14 cellular contexts compared by ENCODE assay signal in the genomic region with DNA sequence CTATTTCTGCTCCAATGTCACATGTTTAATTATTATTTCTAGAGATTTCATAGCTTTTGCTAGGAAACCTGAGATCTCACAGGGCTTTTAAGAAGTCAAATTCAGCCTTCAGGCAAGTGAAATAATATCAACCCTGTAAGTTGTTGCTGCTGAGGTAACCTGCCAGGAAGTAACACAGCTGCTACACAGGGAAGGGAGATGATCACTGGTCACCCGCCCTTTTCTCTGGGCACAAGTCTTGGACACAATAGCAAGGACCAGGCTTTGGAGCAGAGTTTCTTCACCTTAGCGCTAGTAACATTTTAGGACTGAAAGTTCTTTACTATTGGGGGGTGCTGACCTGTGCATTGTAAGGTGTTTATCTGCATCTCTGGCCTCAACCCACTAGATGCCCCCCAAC. TPM values are rescaled to one million over a fixed set of nuclear protein-coding genes. Genes with fewer than 3 reads are reported as not detected.
A peak's percentile ranks its signal among the peaks of the same experiment; 100 is the strongest.
DNase-seq lines count a peak whose midpoint lies in the region; ATAC-seq and TF ChIP-seq lines count a peak whose summit lies in the region.
"Had no signal": no experiment of that assay in that cellular context is flagged by ENCODE, and none has a peak within 500 bp of the region (broad histone marks: within the 10 kb centered on the region; RNA-seq: fewer than 3 reads in every experiment).

No MANE protein-coding gene starts in this region.

- DNase-seq in activated T-cell treated with anti-CD3 and anti-CD28 coated beads, Interleukin-2, amount 50 U/mL, for 72 hours: no peak
- DNase-seq in activated T-cell treated with anti-CD3 and anti-CD28 coated beads, Interleukin-2, amount 50 U/mL, for 1 hour: no peak
- no peak for DNase-seq in central memory CD8-positive, alpha-beta T cell (ENCODE audit: low spot score in 2 of 2)
- no peak for DNase-seq in stimulated activated naive CD8-positive, alpha-beta T cell treated with anti-CD3 and anti-CD28 coated beads, Interleukin-15, amount 100 ng/mL, for 72 hours
- no peak for DNase-seq in upper lobe of left lung
- DNase-seq in NCI-H1436 (lab: John Stamatoyannopoulos, UW): no peak
- DNase-seq: activated CD8-positive, alpha-beta memory T cell treated with anti-CD3 and anti-CD28 coated beads, Interleukin-2, amount 50 U/mL, for 4 hours; NCI-H2081; NCI-H774; nucleus accumbens; SHP77 had no signal

- TF ChIP-seq CTCF in OCI-LY3 (IDR thresholded peaks at IDR 0.05; ENCODE audit: low read depth, low read length): no peak
- no peak for TF ChIP-seq CTCF in upper lobe of left lung (IDR thresholded peaks at IDR 0.05)

- peak overlapping the region; percentile 94 for H3K4me3 ChIP-seq in OCI-LY3 (ENCODE audit: low read length)
- no peak overlapping the region for H3K4me3 ChIP-seq in upper lobe of left lung
- H3K4me3 ChIP-seq: lung had no signal

- ATAC-seq in activated T-cell treated with anti-CD3 and anti-CD28 coated beads, Interleukin-2, amount 50 U/mL, for 72 hours (replicated peaks in 1 of 2): no peak
- ATAC-seq in central memory CD8-positive, alpha-beta T cell (replicated peaks; ENCODE audit: extremely low read depth, poor library complexity, severe bottlenecking): no peak
- ATAC-seq in stimulated activated naive CD8-positive, alpha-beta T cell treated with anti-CD3 and anti-CD28 coated beads, Interleukin-15, amount 100 ng/mL, for 72 hours: no peak
- ATAC-seq in upper lobe of left lung (ENCODE audit: low FRiP score in 2 of 2): no peak
- ATAC-seq in HG02763 (IDR thresholded peaks at IDR 0.05; ENCODE audit: unreplicated experiment): no peak

- no peak for TF ChIP-seq POLR2A in upper lobe of left lung (IDR thresholded peaks at IDR 0.05)

- H3K9me3 ChIP-seq in OCI-LY3 (ENCODE audit: insufficient read depth, low read length) (no peaks in the 10 kb centered on the region), upper lobe of left lung (no peaks in the 10 kb centered on the region)

- no peak for TF ChIP-seq EP300 in upper lobe of left lung (IDR thresholded peaks at IDR 0.05)

- H3K36me3 ChIP-seq in OCI-LY3 (replicated peaks; ENCODE audit: low read depth, low read length) (peaks cover 41% of the 10 kb centered on the region), upper lobe of left lung (no peaks in the 10 kb centered on the region)

- H3K4me3 Mint-ChIP-seq in activated T-cell treated with anti-CD3 and anti-CD28 coated beads, Interleukin-2, amount 50 U/mL, for 72 hours: peak overlapping the region; percentile 86 to 99
- peak overlapping the region; percentile 96 for H3K4me3 Mint-ChIP-seq in central memory CD8-positive, alpha-beta T cell
- peak overlapping the region; percentile 73 to 100 for H3K4me3 Mint-ChIP-seq in stimulated activated naive CD8-positive, alpha-beta T cell treated with anti-CD3 and anti-CD28 coated beads, Interleukin-15, amount 100 ng/mL, for 72 hours

- peak overlapping the region; percentile 92 for H3K27ac Mint-ChIP-seq in activated T-cell treated with anti-CD3 and anti-CD28 coated beads, Interleukin-2, amount 50 U/mL, for 72 hours
- H3K27ac Mint-ChIP-seq in central memory CD8-positive, alpha-beta T cell (ENCODE audit: low read depth): peak overlapping the region; percentile 98
- H3K27ac Mint-ChIP-seq in stimulated activated naive CD8-positive, alpha-beta T cell treated with anti-CD3 and anti-CD28 coated beads, Interleukin-15, amount 100 ng/mL, for 72 hours: peak overlapping the region in 1 of 2 donors; percentile 76

- H3K4me1 Mint-ChIP-seq in activated T-cell treated with anti-CD3 and anti-CD28 coated beads, Interleukin-2, amount 50 U/mL, for 72 hours (ENCODE audit: low read depth): peaks cover 72% of the 10 kb centered on the region
- peaks cover 89% of the 10 kb centered on the region for H3K4me1 Mint-ChIP-seq in central memory CD8-positive, alpha-beta T cell
- peaks cover 70% of the 10 kb centered on the region for H3K4me1 Mint-ChIP-seq in stimulated activated naive CD8-positive, alpha-beta T cell treated with anti-CD3 and anti-CD28 coated beads, Interleukin-15, amount 100 ng/mL, for 72 hours

- peaks cover 12 to 36% of the 10 kb centered on the region in 2 donors for H3K36me3 Mint-ChIP-seq in activated T-cell treated with anti-CD3 and anti-CD28 coated beads, Interleukin-2, amount 50 U/mL, for 72 hours (ENCODE audit: insufficient read depth in 2 of 2)
- H3K36me3 Mint-ChIP-seq in central memory CD8-positive, alpha-beta T cell (ENCODE audit: insufficient read depth): peaks cover 20% of the 10 kb centered on the region

- H3K4me1 ChIP-seq in OCI-LY3 (ENCODE audit: low read length): peaks cover 47% of the 10 kb centered on the region
- H3K4me1 ChIP-seq in upper lobe of left lung: peaks cover 12 to 42% (median 30%) of the 10 kb centered on the region in 4 donors

- H3K27me3 ChIP-seq in OCI-LY3 (ENCODE audit: low read depth, low read length) (no peaks in the 10 kb centered on the region), upper lobe of left lung (no peaks in the 10 kb centered on the region)

- no peak overlapping the region for H2AFZ ChIP-seq in OCI-LY3 (ENCODE audit: low read depth, low read length)

- H3K4me2 ChIP-seq in OCI-LY3 (ENCODE audit: low read length): peak overlapping the region; percentile 82

- H3K9me3 Mint-ChIP-seq in activated T-cell treated with anti-CD3 and anti-CD28 coated beads, Interleukin-2, amount 50 U/mL, for 72 hours: no peaks in the 10 kb centered on the region
- H3K9me3 Mint-ChIP-seq in central memory CD8-positive, alpha-beta T cell: no peaks in the 10 kb centered on the region
- no peaks in the 10 kb centered on the region for H3K9me3 Mint-ChIP-seq in stimulated activated naive CD8-positive, alpha-beta T cell treated with anti-CD3 and anti-CD28 coated beads, Interleukin-15, amount 100 ng/mL, for 72 hours

- H4K20me1 ChIP-seq in OCI-LY3 (ENCODE audit: insufficient read depth, low read length): peaks cover 65% of the 10 kb centered on the region

- peaks cover 90% of the 10 kb centered on the region for H3K79me2 ChIP-seq in OCI-LY3 (ENCODE audit: low read length)

- no peak overlapping the region for H3K27ac ChIP-seq in OCI-LY3 (ENCODE audit: low read length)
- no peak overlapping the region for H3K27ac ChIP-seq in upper lobe of left lung

- WGBS in upper lobe of left lung, 2 donors: 68 to 77% methylated on average over 2 of the region's 2 CpGs

- 0 out of 2 replicates have a peak overlapping the region, but pooled peaks have one; percentile 78 for H3K9ac ChIP-seq in OCI-LY3 (ENCODE audit: low read length)

- H3K27me3 Mint-ChIP-seq in activated T-cell treated with anti-CD3 and anti-CD28 coated beads, Interleukin-2, amount 50 U/mL, for 72 hours (ENCODE audit: low read depth): no peaks in the 10 kb centered on the region
- H3K27me3 Mint-ChIP-seq in central memory CD8-positive, alpha-beta T cell: no peaks in the 10 kb centered on the region
- no peaks in the 10 kb centered on the region for H3K27me3 Mint-ChIP-seq in stimulated activated naive CD8-positive, alpha-beta T cell treated with anti-CD3 and anti-CD28 coated beads, Interleukin-15, amount 100 ng/mL, for 72 hours

RNA-seq across cellular contexts. Expression of gene PTTG1, which starts 50.1 kb away (rescaled TPM):
- 100 to 1,000 TPM; 112 to 137 TPM for total RNA-seq in activated T-cell treated with anti-CD3 and anti-CD28 coated beads, Interleukin-2, amount 50 U/mL, for 72 hours
- total RNA-seq in upper lobe of left lung: 10 to 100 TPM in 3 of 6 donors, 1 to 10 TPM in 3; 4.3 to 34.8 (median 9.6) TPM

RNA-seq across cellular contexts. Expression of gene SLU7, which starts 52.9 kb away (rescaled TPM):
- total RNA-seq in activated T-cell treated with anti-CD3 and anti-CD28 coated beads, Interleukin-2, amount 50 U/mL, for 72 hours: 10 to 100 TPM; 50.9 to 55.7 TPM
- 100 to 1,000 TPM in 2 of 6 donors, 10 to 100 TPM in 4; 26.7 to 115 (median 60.7) TPM for total RNA-seq in upper lobe of left lung
